1 cellular context compared by ENCODE assay signal in genomic region chr17:27529230-27529796, GRCh38.
TF ChIP-seq lines count a peak whose summit lies in the region.

No MANE protein-coding gene starts in this region.

TF ChIP-seq in K562, 482 proteins besides CTCF, POLR2A, EP300 and RAD21 (continued from another document and continues in another):
- TF ChIP-seq ZBTB34 (CRISPR knock-in tag; IDR thresholded peaks at IDR 0.05) = peak; percentile 83
- no peak for TF ChIP-seq PCBP2 (IDR thresholded peaks at IDR 0.05; ENCODE audit: low read depth, low read length, poor library complexity, severe bottlenecking)
- TF ChIP-seq TARDBP (IDR thresholded peaks at IDR 0.05) = peak; percentile 35; the same call in 1 of the 2 replicates
- TF ChIP-seq, protein P1, sequence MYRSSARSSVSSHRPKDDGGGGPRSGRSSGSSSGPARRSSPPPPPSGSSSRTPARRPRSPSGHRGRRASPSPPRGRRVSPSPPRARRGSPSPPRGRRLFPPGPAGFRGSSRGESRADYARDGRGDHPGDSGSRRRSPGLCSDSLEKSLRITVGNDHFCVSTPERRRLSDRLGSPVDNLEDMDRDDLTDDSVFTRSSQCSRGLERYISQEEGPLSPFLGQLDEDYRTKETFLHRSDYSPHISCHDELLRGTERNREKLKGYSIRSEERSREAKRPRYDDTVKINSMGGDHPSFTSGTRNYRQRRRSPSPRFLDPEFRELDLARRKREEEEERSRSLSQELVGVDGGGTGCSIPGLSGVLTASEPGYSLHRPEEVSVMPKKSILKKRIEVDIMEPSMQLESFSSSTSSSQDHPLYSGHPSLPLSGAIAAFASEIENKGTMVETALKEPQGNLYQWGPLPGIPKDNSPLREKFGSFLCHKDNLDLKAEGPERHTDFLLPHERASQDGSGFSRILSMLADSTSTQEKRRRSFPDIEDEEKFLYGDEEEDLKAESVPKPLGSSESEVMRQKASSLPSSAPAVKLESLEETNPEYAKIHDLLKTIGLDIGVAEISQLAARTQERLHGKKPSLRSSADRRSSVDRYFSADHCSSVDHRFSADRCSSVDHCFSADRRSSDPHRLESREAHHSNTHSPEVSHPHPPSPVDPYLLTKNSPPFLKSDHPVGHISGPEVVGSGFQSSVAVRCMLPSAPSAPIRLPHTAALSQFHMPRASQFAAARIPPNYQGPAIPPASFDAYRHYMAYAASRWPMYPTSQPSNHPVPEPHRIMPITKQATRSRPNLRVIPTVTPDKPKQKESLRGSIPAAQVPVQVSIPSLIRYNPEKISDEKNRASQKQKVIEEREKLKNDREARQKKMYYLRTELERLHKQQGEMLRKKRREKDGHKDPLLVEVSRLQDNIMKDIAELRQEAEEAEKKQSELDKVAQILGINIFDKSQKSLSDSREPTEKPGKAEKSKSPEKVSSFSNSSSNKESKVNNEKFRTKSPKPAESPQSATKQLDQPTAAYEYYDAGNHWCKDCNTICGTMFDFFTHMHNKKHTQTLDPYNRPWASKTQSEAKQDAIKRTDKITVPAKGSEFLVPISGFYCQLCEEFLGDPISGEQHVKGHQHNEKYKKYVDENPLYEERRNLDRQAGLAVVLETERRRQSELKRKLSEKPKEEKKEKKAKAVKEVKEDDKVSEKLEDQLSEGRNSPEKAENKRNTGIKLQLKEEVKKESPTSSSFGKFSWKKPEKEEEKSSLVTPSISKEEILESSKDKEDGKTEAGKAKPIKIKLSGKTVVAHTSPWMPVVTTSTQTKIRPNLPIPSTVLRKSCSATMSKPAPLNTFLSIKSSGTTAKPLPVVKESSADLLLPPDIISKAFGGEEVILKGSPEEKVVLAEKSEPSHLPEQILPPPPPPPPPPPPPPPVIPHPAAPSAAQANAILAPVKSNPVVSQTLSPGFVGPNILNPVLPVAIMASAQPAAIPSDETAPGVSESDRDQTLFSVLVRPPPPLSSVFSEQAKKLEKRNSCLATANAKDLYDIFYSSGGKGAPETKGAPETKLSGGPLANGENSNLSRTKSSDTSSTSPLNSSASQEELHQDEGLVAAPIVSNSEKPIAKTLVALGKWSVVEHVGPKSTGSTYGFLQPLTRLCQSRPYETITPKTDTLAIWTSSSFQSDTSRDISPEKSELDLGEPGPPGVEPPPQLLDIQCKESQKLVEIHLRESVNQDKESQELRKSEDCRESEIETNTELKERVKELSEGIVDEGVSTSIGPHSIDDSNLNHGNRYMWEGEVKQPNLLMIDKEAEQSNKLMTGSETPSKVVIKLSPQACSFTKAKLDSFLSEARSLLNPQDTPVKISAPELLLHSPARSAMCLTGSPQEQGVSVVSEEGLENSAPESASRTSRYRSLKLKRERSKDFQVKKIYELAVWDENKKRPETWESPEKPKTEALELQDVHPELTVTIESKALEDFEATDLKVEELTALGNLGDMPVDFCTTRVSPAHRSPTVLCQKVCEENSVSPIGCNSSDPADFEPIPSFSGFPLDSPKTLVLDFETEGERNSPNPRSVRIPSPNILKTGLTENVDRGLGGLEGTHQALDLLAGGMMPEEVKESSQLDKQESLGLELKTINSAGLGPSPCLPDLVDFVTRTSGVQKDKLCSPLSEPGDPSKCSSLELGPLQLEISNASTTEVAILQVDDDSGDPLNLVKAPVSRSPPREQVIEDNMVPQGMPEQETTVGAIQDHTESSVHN (IDR thresholded peaks at IDR 0.05; ENCODE audit: borderline replicate concordance in 1 of 2, low read depth in 1 of 2) = peak in 1 of 2 experiments; percentile 94; a peak in 2 of 4 replicates
- no peak for TF ChIP-seq RBM39 (optimal IDR thresholded peaks at IDR 0.05; ENCODE audit: low read depth, low read length)
- no peak for TF ChIP-seq DIDO1 (tag; IDR thresholded peaks at IDR 0.05; ENCODE audit: low read depth)
- peak; percentile 12; the same call in 1 of the 2 replicates for TF ChIP-seq SPI1 (IDR thresholded peaks at IDR 0.05; ENCODE audit: borderline replicate concordance, low read depth, low read length)
- TF ChIP-seq MTA2 (IDR thresholded peaks at IDR 0.05; ENCODE audit: low read depth) = peak; percentile 49; the same call in 1 of the 2 replicates
- TF ChIP-seq ZNF639 (CRISPR knock-in tag; conservative IDR thresholded peaks at IDR 0.05 in 1 of 2, IDR thresholded peaks at IDR 0.05 in 1 of 2) = 0 out of 4 replicates have a peak, but pooled peaks of 1 of the 2 experiments have one; percentile 31
- no peak for TF ChIP-seq SRSF7 (optimal IDR thresholded peaks at IDR 0.05; ENCODE audit: low read depth, low read length)
- no peak for TF ChIP-seq NR2C1 (IDR thresholded peaks at IDR 0.05)
- TF ChIP-seq NR2C1 (tag; IDR thresholded peaks at IDR 0.05) = peak; percentile 77
- TF ChIP-seq ARNT (IDR thresholded peaks at IDR 0.05) = 0 out of 4 replicates have a peak, but pooled peaks of 1 of the 2 experiments have one; percentile 59
- no peak for TF ChIP-seq CBFB (CRISPR knock-in tag; IDR thresholded peaks at IDR 0.05)
- TF ChIP-seq ZNF79 (CRISPR knock-in tag; IDR thresholded peaks at IDR 0.05; ENCODE audit: low read depth) = peak; percentile 62
- no peak for TF ChIP-seq ZNF124 (CRISPR knock-in tag; IDR thresholded peaks at IDR 0.05)
- no peak for TF ChIP-seq CBFA2T2 (conservative IDR thresholded peaks at IDR 0.05)
- TF ChIP-seq ZNF311 (CRISPR knock-in tag; IDR thresholded peaks at IDR 0.05) = peak; percentile 93
- TF ChIP-seq, protein P2, sequence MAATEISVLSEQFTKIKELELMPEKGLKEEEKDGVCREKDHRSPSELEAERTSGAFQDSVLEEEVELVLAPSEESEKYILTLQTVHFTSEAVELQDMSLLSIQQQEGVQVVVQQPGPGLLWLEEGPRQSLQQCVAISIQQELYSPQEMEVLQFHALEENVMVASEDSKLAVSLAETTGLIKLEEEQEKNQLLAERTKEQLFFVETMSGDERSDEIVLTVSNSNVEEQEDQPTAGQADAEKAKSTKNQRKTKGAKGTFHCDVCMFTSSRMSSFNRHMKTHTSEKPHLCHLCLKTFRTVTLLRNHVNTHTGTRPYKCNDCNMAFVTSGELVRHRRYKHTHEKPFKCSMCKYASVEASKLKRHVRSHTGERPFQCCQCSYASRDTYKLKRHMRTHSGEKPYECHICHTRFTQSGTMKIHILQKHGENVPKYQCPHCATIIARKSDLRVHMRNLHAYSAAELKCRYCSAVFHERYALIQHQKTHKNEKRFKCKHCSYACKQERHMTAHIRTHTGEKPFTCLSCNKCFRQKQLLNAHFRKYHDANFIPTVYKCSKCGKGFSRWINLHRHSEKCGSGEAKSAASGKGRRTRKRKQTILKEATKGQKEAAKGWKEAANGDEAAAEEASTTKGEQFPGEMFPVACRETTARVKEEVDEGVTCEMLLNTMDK (IDR thresholded peaks at IDR 0.05; ENCODE audit: borderline replicate concordance, insufficient read depth, low read depth, low read length, poor library complexity, severe bottlenecking) = peak; percentile 23
- TF ChIP-seq NR4A1 (CRISPR knock-in tag; IDR thresholded peaks at IDR 0.05) = no peak
- peak; percentile 97 for TF ChIP-seq NR4A1 (tag; IDR thresholded peaks at IDR 0.05)
- TF ChIP-seq SAFB2 (IDR thresholded peaks at IDR 0.05; ENCODE audit: borderline replicate concordance, low read depth, low read length, severe bottlenecking) = no peak
- peak; percentile 85 for TF ChIP-seq MTA3 (IDR thresholded peaks at IDR 0.05; ENCODE audit: borderline replicate concordance)
- TF ChIP-seq, protein P3, sequence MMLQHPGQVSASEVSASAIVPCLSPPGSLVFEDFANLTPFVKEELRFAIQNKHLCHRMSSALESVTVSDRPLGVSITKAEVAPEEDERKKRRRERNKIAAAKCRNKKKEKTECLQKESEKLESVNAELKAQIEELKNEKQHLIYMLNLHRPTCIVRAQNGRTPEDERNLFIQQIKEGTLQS (IDR thresholded peaks at IDR 0.05) = peak; percentile 99
- TF ChIP-seq, protein P3 (CRISPR knock-in tag; conservative IDR thresholded peaks at IDR 0.05) = peak; percentile 49; the same call in 1 of the 2 replicates
- peak; percentile 96 for TF ChIP-seq GATAD2A (IDR thresholded peaks at IDR 0.05)
- no peak for TF ChIP-seq ATF1 (CRISPR knock-in tag; IDR thresholded peaks at IDR 0.05)
- peak; percentile 71 for TF ChIP-seq ATF1 (tag; IDR thresholded peaks at IDR 0.05)
- peak; percentile 94 for TF ChIP-seq BRD9 (IDR thresholded peaks at IDR 0.05; ENCODE audit: low read depth, partially characterized antibody)
- TF ChIP-seq BACH1 (tag; IDR thresholded peaks at IDR 0.05) = peak; percentile 93
- peak; percentile 30 for TF ChIP-seq TBP (optimal IDR thresholded peaks at IDR 0.05; ENCODE audit: low read depth, low read length)
- TF ChIP-seq, protein P4, sequence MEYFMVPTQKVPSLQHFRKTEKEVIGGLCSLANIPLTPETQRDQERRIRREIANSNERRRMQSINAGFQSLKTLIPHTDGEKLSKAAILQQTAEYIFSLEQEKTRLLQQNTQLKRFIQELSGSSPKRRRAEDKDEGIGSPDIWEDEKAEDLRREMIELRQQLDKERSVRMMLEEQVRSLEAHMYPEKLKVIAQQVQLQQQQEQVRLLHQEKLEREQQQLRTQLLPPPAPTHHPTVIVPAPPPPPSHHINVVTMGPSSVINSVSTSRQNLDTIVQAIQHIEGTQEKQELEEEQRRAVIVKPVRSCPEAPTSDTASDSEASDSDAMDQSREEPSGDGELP (CRISPR knock-in tag; IDR thresholded peaks at IDR 0.05; ENCODE audit: borderline replicate concordance) = peak; percentile 80
- TF ChIP-seq PKNOX1 (IDR thresholded peaks at IDR 0.05) = peak; percentile 99
- TF ChIP-seq ZNF133 (CRISPR knock-in tag; IDR thresholded peaks at IDR 0.05) = no peak
- peak; percentile 61; the same call in 1 of the 2 replicates for TF ChIP-seq ZNF165 (CRISPR knock-in tag; IDR thresholded peaks at IDR 0.05; ENCODE audit: borderline replicate concordance)
- TF ChIP-seq, protein P5, sequence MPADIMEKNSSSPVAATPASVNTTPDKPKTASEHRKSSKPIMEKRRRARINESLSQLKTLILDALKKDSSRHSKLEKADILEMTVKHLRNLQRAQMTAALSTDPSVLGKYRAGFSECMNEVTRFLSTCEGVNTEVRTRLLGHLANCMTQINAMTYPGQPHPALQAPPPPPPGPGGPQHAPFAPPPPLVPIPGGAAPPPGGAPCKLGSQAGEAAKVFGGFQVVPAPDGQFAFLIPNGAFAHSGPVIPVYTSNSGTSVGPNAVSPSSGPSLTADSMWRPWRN (IDR thresholded peaks at IDR 0.05; ENCODE audit: low read depth) = no peak; the same call in 1 of the 2 replicates
- TF ChIP-seq HDAC3 (IDR thresholded peaks at IDR 0.05; ENCODE audit: borderline replicate concordance, partially characterized antibody) = peak; percentile 97
- no peak for TF ChIP-seq NR2C2 (CRISPR knock-in tag; IDR thresholded peaks at IDR 0.05)
- peak; percentile 73 for TF ChIP-seq NR2C2 (tag; IDR thresholded peaks at IDR 0.05)
- peak in 1 of 2 experiments; percentile 17; a peak in 1 of 4 replicates for TF ChIP-seq KDM1A (IDR thresholded peaks at IDR 0.05)
- peak; percentile 87; the same call in 1 of the 2 replicates for TF ChIP-seq NFRKB (IDR thresholded peaks at IDR 0.05; ENCODE audit: low read depth)
- peak; percentile 93 for TF ChIP-seq CTBP1 (IDR thresholded peaks at IDR 0.05; ENCODE audit: borderline replicate concordance)
- TF ChIP-seq, protein P6, sequence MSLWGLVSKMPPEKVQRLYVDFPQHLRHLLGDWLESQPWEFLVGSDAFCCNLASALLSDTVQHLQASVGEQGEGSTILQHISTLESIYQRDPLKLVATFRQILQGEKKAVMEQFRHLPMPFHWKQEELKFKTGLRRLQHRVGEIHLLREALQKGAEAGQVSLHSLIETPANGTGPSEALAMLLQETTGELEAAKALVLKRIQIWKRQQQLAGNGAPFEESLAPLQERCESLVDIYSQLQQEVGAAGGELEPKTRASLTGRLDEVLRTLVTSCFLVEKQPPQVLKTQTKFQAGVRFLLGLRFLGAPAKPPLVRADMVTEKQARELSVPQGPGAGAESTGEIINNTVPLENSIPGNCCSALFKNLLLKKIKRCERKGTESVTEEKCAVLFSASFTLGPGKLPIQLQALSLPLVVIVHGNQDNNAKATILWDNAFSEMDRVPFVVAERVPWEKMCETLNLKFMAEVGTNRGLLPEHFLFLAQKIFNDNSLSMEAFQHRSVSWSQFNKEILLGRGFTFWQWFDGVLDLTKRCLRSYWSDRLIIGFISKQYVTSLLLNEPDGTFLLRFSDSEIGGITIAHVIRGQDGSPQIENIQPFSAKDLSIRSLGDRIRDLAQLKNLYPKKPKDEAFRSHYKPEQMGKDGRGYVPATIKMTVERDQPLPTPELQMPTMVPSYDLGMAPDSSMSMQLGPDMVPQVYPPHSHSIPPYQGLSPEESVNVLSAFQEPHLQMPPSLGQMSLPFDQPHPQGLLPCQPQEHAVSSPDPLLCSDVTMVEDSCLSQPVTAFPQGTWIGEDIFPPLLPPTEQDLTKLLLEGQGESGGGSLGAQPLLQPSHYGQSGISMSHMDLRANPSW (CRISPR knock-in tag; IDR thresholded peaks at IDR 0.05) = no peak
